Comparison of ENCODE assay signal across 1 cellular context in genomic region chr1:112716133-112716720, GRCh38.
A peak's percentile ranks its signal among the peaks of the same experiment; 100 is the strongest.
TF ChIP-seq lines count a peak whose summit lies in the region.

No MANE protein-coding gene starts in this region.

TF ChIP-seq in H1, 55 proteins besides CTCF, POLR2A, EP300 and RAD21:
- TF ChIP-seq ZNF274 (IDR thresholded peaks at IDR 0.05; ENCODE audit: borderline replicate concordance, extremely low read depth, low read length) (no peak), CREB1 (IDR thresholded peaks at IDR 0.05) (0 out of 2 replicates have a peak, but pooled peaks have one; percentile 21), BRCA1 (IDR thresholded peaks at IDR 0.05; ENCODE audit: low read depth, low read length) (peak; percentile 39; the same call in 1 of the 2 replicates), JUND (IDR thresholded peaks at IDR 0.05; ENCODE audit: low read length) (0 out of 2 replicates have a peak, but pooled peaks have one; percentile 19), CEBPB (IDR thresholded peaks at IDR 0.05; ENCODE audit: low read depth, low read length) (no peak; the same call in 1 of the 2 replicates), SP2 (IDR thresholded peaks at IDR 0.05; ENCODE audit: low read length) (no peak), TBP (IDR thresholded peaks at IDR 0.05; ENCODE audit: low read depth, low read length) (no peak), CBX8 (IDR thresholded peaks at IDR 0.05; ENCODE audit: borderline replicate concordance, low read depth, low read length) (no peak), YY1 (IDR thresholded peaks at IDR 0.05; ENCODE audit: low read depth, low read length) (0 out of 2 replicates have a peak, but pooled peaks have one; percentile 38), TEAD4 (IDR thresholded peaks at IDR 0.05; ENCODE audit: low read depth, low read length) (peak; percentile 82), EZH2 (IDR thresholded peaks at IDR 0.05; ENCODE audit: low read depth, low read length, severe bottlenecking) (no peak), BACH1 (IDR thresholded peaks at IDR 0.05; ENCODE audit: low read length) (peak; percentile 29; the same call in 1 of the 2 replicates), CTBP2 (IDR thresholded peaks at IDR 0.05; ENCODE audit: borderline replicate concordance, insufficient read depth, insufficient read length, low read length) (peak; percentile 25), SIN3A (conservative IDR thresholded peaks at IDR 0.05 in 1 of 2, IDR thresholded peaks at IDR 0.05 in 1 of 2; ENCODE audit: low read depth in 1 of 2, low read length in 2 of 2) (no peak; a peak in 1 of 4 replicates), ATF2 (IDR thresholded peaks at IDR 0.05; ENCODE audit: low read length) (no peak)
